Comparison of ENCODE assay signal across 1 cellular context in genomic region chr6:26157838-26158580, GRCh38.
TF ChIP-seq lines count a peak whose summit lies in the region.

No MANE protein-coding gene starts in this region.

TF ChIP-seq in K562, 482 proteins besides CTCF, POLR2A, EP300 and RAD21 (continued from another document and continues in another):
- TF ChIP-seq AFF4 (CRISPR knock-in tag; IDR thresholded peaks at IDR 0.05) (peak; percentile 99), ZNF146 (CRISPR knock-in tag; IDR thresholded peaks at IDR 0.05; ENCODE audit: unreplicated experiment) (peak; percentile 46), RREB1 (CRISPR knock-in tag; IDR thresholded peaks at IDR 0.05) (peak; percentile 84; the same call in 1 of the 2 replicates), ZNF407 (IDR thresholded peaks at IDR 0.05; ENCODE audit: low read depth) (no peak), MLLT1 (IDR thresholded peaks at IDR 0.05) (peak; percentile 97 to 99), SP1 (CRISPR knock-in tag; IDR thresholded peaks at IDR 0.05) (peak; percentile 45), TEAD2 (tag; IDR thresholded peaks at IDR 0.05) (no peak), RBBP5 (IDR thresholded peaks at IDR 0.05; ENCODE audit: borderline replicate concordance, insufficient read depth, low read length, poor library complexity, severe bottlenecking) (peak; percentile 73), TCF7 (IDR thresholded peaks at IDR 0.05; ENCODE audit: borderline replicate concordance) (no peak), MAX (CRISPR knock-in tag; IDR thresholded peaks at IDR 0.05) (peak; percentile 39; the same call in 1 of the 2 replicates), IRF9 (tag; IDR thresholded peaks at IDR 0.05) (no peak), NFRKB (IDR thresholded peaks at IDR 0.05; ENCODE audit: low read depth) (peak; percentile 91), ZNF124 (CRISPR knock-in tag; IDR thresholded peaks at IDR 0.05) (no peak), TFAM (CRISPR knock-in tag; conservative IDR thresholded peaks at IDR 0.05) (no peak), ZBTB9 (CRISPR knock-in tag; IDR thresholded peaks at IDR 0.05) (peak; percentile 5; the same call in 1 of the 2 replicates), ZNF347 (CRISPR knock-in tag; IDR thresholded peaks at IDR 0.05; ENCODE audit: low read depth) (no peak), MTA1 (IDR thresholded peaks at IDR 0.05; ENCODE audit: borderline replicate concordance) (no peak; the same call in 1 of the 2 replicates), NR2F6 (CRISPR knock-in tag; IDR thresholded peaks at IDR 0.05) (peak; percentile 78; the same call in 1 of the 2 replicates), THAP12 (CRISPR knock-in tag; IDR thresholded peaks at IDR 0.05) (peak; percentile 98), POLR2AphosphoS5 (IDR thresholded peaks at IDR 0.05; ENCODE audit: control insufficient read depth, insufficient read depth, low read depth, low read length) (peak; percentile 92), ZBTB8A (IDR thresholded peaks at IDR 0.05; ENCODE audit: partially characterized antibody) (no peak), MXI1 (IDR thresholded peaks at IDR 0.05; ENCODE audit: low read depth, low read length) (no peak; the same call in 1 of the 2 replicates), NRF1 (conservative IDR thresholded peaks at IDR 0.05 in 1 of 2, IDR thresholded peaks at IDR 0.05 in 1 of 2) (peak; percentile 92 to 93), THRB (CRISPR knock-in tag; conservative IDR thresholded peaks at IDR 0.05) (peak; percentile 67; the same call in 1 of the 2 replicates), ZNF197 (CRISPR knock-in tag; IDR thresholded peaks at IDR 0.05; ENCODE audit: low read depth) (no peak)
